19 cellular contexts compared by ENCODE assay signal in the genomic region with DNA sequence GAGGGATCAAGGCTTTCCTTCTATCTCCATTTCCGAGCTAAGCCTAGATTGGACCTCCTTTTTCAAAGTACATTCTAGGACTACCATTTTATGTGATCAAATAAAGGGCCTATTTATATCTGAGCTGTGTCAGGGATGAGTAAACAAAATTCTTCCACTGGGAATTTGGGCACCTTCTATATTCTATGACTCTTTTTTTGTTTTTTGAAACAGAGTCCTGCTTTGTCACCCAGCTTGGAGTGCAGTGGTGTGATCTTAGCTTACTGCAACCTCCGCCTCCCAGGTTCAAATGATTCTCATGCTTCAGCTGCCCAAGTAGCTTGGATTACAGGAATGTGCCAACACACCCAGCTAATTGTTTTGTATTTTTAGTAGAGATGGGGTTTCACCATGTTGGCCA.
DNase-seq lines count a peak whose midpoint lies in the region; ATAC-seq, FAIRE-seq and TF ChIP-seq lines count a peak whose summit lies in the region.
"Had no signal": no experiment of that assay in that cellular context is flagged by ENCODE, and none has a peak within 500 bp of the region (broad histone marks: within the 10 kb centered on the region; RNA-seq: fewer than 3 reads in every experiment).

No MANE protein-coding gene starts in this region.

- no peak for TF ChIP-seq EP300 in gastroesophageal sphincter (IDR thresholded peaks at IDR 0.05)

- 64 to 83% methylated on average over 1 to 2 of the region's 2 CpGs for WGBS in gastroesophageal sphincter (ENCODE audit: low coverage in 1 of 2), 2 donors

- intact Hi-C loops in gastrocnemius medialis (cut with DNase I; ENCODE audit: low total_unique reads): no loop called here

- no peaks in the 10 kb centered on the region for H3K27me3 ChIP-seq in BLaER1 treated with 17β-estradiol and CSF1 and Interleukin-3, amounts not matched to agents 10 nM and 100 nM
- H3K27me3 ChIP-seq in gastroesophageal sphincter (no peaks in the 10 kb centered on the region), gastrocnemius medialis (no peaks in the 10 kb centered on the region)
- H3K27me3 ChIP-seq: SJCRH30 had no signal

- H3K9me3 ChIP-seq in BLaER1 treated with 17β-estradiol and CSF1 and Interleukin-3, amounts not matched to agents 10 nM and 100 nM (replicated peaks in 1 of 11): no peaks in the 10 kb centered on the region
- H3K9me3 ChIP-seq in gastroesophageal sphincter (no peaks in the 10 kb centered on the region), gastrocnemius medialis (no peaks in the 10 kb centered on the region)
- H3K9me3 ChIP-seq: A549, SJCRH30 had no signal

- peak overlapping the region in 8 of 11 experiments; percentile 9 to 37 (median 22); a peak in 9 of 22 replicates for H3K4me2 ChIP-seq in BLaER1 treated with 17β-estradiol and CSF1 and Interleukin-3, amounts not matched to agents 10 nM and 100 nM
- H3K4me2 ChIP-seq: A549 had no signal

- ATAC-seq in gastroesophageal sphincter: no peak
- peak; percentile 57 to 60 for ATAC-seq in gastrocnemius medialis
- ATAC-seq in HG02571 (IDR thresholded peaks at IDR 0.05; ENCODE audit: unreplicated experiment): no peak
- ATAC-seq in GM19397 (IDR thresholded peaks at IDR 0.05; ENCODE audit: unreplicated experiment): no peak
- ATAC-seq: A549 had no signal

- TF ChIP-seq CTCF in gastroesophageal sphincter (IDR thresholded peaks at IDR 0.05) (no peak), gastrocnemius medialis (IDR thresholded peaks at IDR 0.05 in 4 of 5, conservative IDR thresholded peaks at IDR 0.05 in 1 of 5) (no peak), D721Med (IDR thresholded peaks at IDR 0.05; ENCODE audit: insufficient read depth, missing control alignments) (no peak)

- peaks cover 7 to 24% (median 16%) of the 10 kb centered on the region in 10 experiments; a peak in 18 of 20 replicates for H3K4me1 ChIP-seq in BLaER1 treated with 17β-estradiol and CSF1 and Interleukin-3, amounts not matched to agents 10 nM and 100 nM
- H3K4me1 ChIP-seq in gastroesophageal sphincter (peaks cover 0 to 24% (median 0%) of the 10 kb centered on the region in 3 donors), gastrocnemius medialis (peaks cover 12 to 14% of the 10 kb centered on the region in 2 donors)
- H3K4me1 ChIP-seq: A549, SJCRH30 had no signal

- in situ Hi-C loops in SK-MEL-5 (cut with HindIII; ENCODE audit: low pct_unique_long_range_greater_than_20kb, low sequenced_read_pairs) (no loop called here), gastrocnemius medialis (cut with MboI; ENCODE audit: low sequenced_read_pairs in 4 of 4) (loop anchor here (10.0 to 25.0 kb wide), 3 partner anchors 543 to 820 kb away; a partner anchor contains a TSS)

- H4K20me1 ChIP-seq in BLaER1 treated with 17β-estradiol and CSF1 and Interleukin-3, amounts not matched to agents 10 nM and 100 nM: no peaks in the 10 kb centered on the region

- H3K36me3 ChIP-seq in BLaER1 treated with 17β-estradiol and CSF1 and Interleukin-3, amounts not matched to agents 10 nM and 100 nM: no peaks in the 10 kb centered on the region
- H3K36me3 ChIP-seq in gastroesophageal sphincter (no peaks in the 10 kb centered on the region), gastrocnemius medialis (no peaks in the 10 kb centered on the region)
- H3K36me3 ChIP-seq: SJCRH30 had no signal

- H3K27ac ChIP-seq in BLaER1 treated with 17β-estradiol and CSF1 and Interleukin-3, amounts not matched to agents 10 nM and 100 nM: no peak overlapping the region
- H3K27ac ChIP-seq in gastroesophageal sphincter: peak overlapping the region in 3 of 4 donors; percentile 39 to 69 (median 55)
- peak overlapping the region; percentile 34 to 71 (median 56) for H3K27ac ChIP-seq in gastrocnemius medialis
- H3K27ac ChIP-seq: A549, RWPE1, SJCRH30 had no signal

- FAIRE-seq in D721Med (lab: Jason Lieb, UNC): no peak
- FAIRE-seq: A549 had no signal

- TF ChIP-seq POLR2A in gastroesophageal sphincter (IDR thresholded peaks at IDR 0.05) (no peak), gastrocnemius medialis (IDR thresholded peaks at IDR 0.05) (no peak)

- peak; percentile 61 for DNase-seq in SK-MEL-5 (ENCODE audit: low read depth, low spot score)
- DNase-seq in gastrocnemius medialis: peak in 1 of 2 donors; percentile 18
- no peak for DNase-seq in D721Med (ENCODE audit: insufficient read length, low spot score)
- DNase-seq in stimulated activated CD4-positive, alpha-beta T cell treated with anti-CD3 and anti-CD28 coated beads, Interleukin-2, amount 100 ng/mL, for 24 hours: no peak
- DNase-seq: CD8-positive, alpha-beta memory T cell; GOT3; KG1; NCI-H1048; NCI-H146; NCI-H2081 treated with DMSO at 0.1 percent for 48 hours; NCI-H226; NCI-H526; SJCRH30 had no signal

- H3K9ac ChIP-seq in BLaER1 treated with 17β-estradiol and CSF1 and Interleukin-3, amounts not matched to agents 10 nM and 100 nM: no peak overlapping the region

- no peak overlapping the region for H3K4me3 ChIP-seq in BLaER1 treated with 17β-estradiol and CSF1 and Interleukin-3, amounts not matched to agents 10 nM and 100 nM
- no peak overlapping the region for H3K4me3 ChIP-seq in gastroesophageal sphincter
- H3K4me3 ChIP-seq in gastrocnemius medialis: no peak overlapping the region
- H3K4me3 ChIP-seq: A549, SJCRH30 had no signal

Comparison
In these comparisons a context has a peak if more than half of its experiments do, and no peak if none do; other contexts are left out.
1. H3K27ac ChIP-seq: peak in gastroesophageal sphincter (3 of 4) and gastrocnemius medialis (4 of 4); none in BLaER1 treated with 17β-estradiol and CSF1 and Interleukin-3, amounts not matched to agents 10 nM and 100 nM (0 of 11).
2. ATAC-seq: peak in gastrocnemius medialis (2 of 2); none in gastroesophageal sphincter (single experiment), HG02571 (single experiment) and GM19397 (single experiment).